In genomic region chr12:107900588-107900987, GRCh38 we compare ENCODE assay signal across 32 cellular contexts.
"Had no signal": no experiment of that assay in that cellular context is flagged by ENCODE, and none has a peak within 500 bp of the region (broad histone marks: within the 10 kb centered on the region; RNA-seq: fewer than 3 reads in every experiment).

No MANE protein-coding gene starts in this region.

- H3K27me3 ChIP-seq: body of pancreas had no signal

- ATAC-seq: activated CD4-positive, alpha-beta T cell treated with anti-CD3 and anti-CD28 coated beads for 36 hours; activated CD8-positive, alpha-beta memory T cell treated with anti-CD3 and anti-CD28 coated beads, Interleukin-2, amount 10 ng/mL, durations not matched to agents 7 days and 5 days; activated CD8-positive, alpha-beta T cell treated with anti-CD3 and anti-CD28 coated beads, Interleukin-2, amount 10 ng/mL, durations not matched to agents 7 days and 5 days; activated naive CD8-positive, alpha-beta T cell treated with anti-CD3 and anti-CD28 coated beads, Interleukin-2, amount 50 U/mL, for 24 hours; body of pancreas; effector memory CD8-positive, alpha-beta T cell; foreskin keratinocyte; gastrocnemius medialis; heart left ventricle; T-helper 17 cell had no signal

- H3K4me1 ChIP-seq: foreskin keratinocyte, gastrocnemius medialis had no signal

- FAIRE-seq: colon had no signal

- DNase-seq: activated CD4-positive, alpha-beta memory T cell treated with anti-CD3 and anti-CD28 coated beads for 36 hours; activated CD4-positive, alpha-beta T cell treated with anti-CD3 and anti-CD28 coated beads for 36 hours; activated CD4-positive, alpha-beta T cell treated with anti-CD3 and anti-CD28 coated beads, Interleukin-2, amount 10 ng/mL, durations not matched to agents 24 days and 14 days; activated CD4-positive, CD25-positive, alpha-beta regulatory T cell; activated CD4-positive, CD25-positive, alpha-beta regulatory T cell treated with anti-CD3 and anti-CD28 coated beads, Interleukin-2, amount 50 U/mL, for 72 hours; activated CD8-positive, alpha-beta memory T cell treated with anti-CD3 and anti-CD28 coated beads, Interleukin-2, amount 10 ng/mL, durations not matched to agents 7 days and 5 days; activated CD8-positive, alpha-beta memory T cell treated with anti-CD3 and anti-CD28 coated beads, Interleukin-2, amount 50 U/mL, for 4 hours; activated CD8-positive, alpha-beta T cell treated with anti-CD3 and anti-CD28 coated beads, Interleukin-2, amount 10 ng/mL, durations not matched to agents 7 days and 5 days; activated effector memory CD4-positive, alpha-beta T cell treated with anti-CD3 and anti-CD28 coated beads, Interleukin-2, amount 50 U/mL, for 16 hours; activated naive CD4-positive, alpha-beta T cell treated with anti-CD3 and anti-CD28 coated beads for 36 hours; activated naive CD8-positive, alpha-beta T cell treated with anti-CD3 and anti-CD28 coated beads for 36 hours; activated naive CD8-positive, alpha-beta T cell treated with anti-CD3 and anti-CD28 coated beads, Interleukin-2, amount 50 U/mL, for 24 hours; activated T-cell treated with anti-CD3 and anti-CD28 coated beads, Interleukin-2, amount 50 U/mL, for 1 hour; activated T-cell treated with anti-CD3 and anti-CD28 coated beads, Interleukin-2, amount 50 U/mL, for 48 hours; adrenal gland; amygdala; aorta; body of pancreas; caudate nucleus; cortex of kidney; dermis blood vessel endothelial cell; effector CD4-positive, alpha-beta T cell; effector memory CD8-positive, alpha-beta T cell; erythroblast; foreskin keratinocyte; gastrocnemius medialis; glutamatergic neuron; heart left ventricle; T-helper 17 cell; T1000 had no signal

- H3K27ac ChIP-seq: adrenal gland, body of pancreas, esophagus muscularis mucosa, foreskin keratinocyte, gastrocnemius medialis, heart left ventricle had no signal

- H3K36me3 ChIP-seq: adrenal gland, esophagus muscularis mucosa, gastrocnemius medialis, heart left ventricle had no signal

- H3K9me3 ChIP-seq: adrenal gland, body of pancreas, esophagus muscularis mucosa, gastrocnemius medialis, heart left ventricle had no signal

- H3K4me3 ChIP-seq: adrenal gland, body of pancreas, esophagus muscularis mucosa, gastrocnemius medialis, heart left ventricle had no signal
